9 cellular contexts compared by ENCODE assay signal in genomic region chr20:50187403-50188051, GRCh38. TPM values are rescaled to one million over a fixed set of nuclear protein-coding genes. Genes with fewer than 3 reads are reported as not detected.
DNase-seq lines count a peak whose midpoint lies in the region; TF ChIP-seq lines count a peak whose summit lies in the region.
"Had no signal": no experiment of that assay in that cellular context is flagged by ENCODE, and none has a peak within 500 bp of the region (broad histone marks: within the 10 kb centered on the region; RNA-seq: fewer than 3 reads in every experiment).

No MANE protein-coding gene starts in this region.

- H3K27ac ChIP-seq in adrenal gland: peak overlapping the region in 4 of 5 donors; percentile 17 to 100 (median 46)

- no peak for TF ChIP-seq CTCF in adrenal gland (IDR thresholded peaks at IDR 0.05)
- no peak for TF ChIP-seq CTCF in type B pancreatic cell (conservative IDR thresholded peaks at IDR 0.05)

- peaks cover 6% of the 10 kb centered on the region for H3K4me1 Mint-ChIP-seq in type B pancreatic cell (ENCODE audit: unreplicated experiment)
- peaks cover 3% of the 10 kb centered on the region for H3K4me1 Mint-ChIP-seq in activated T-cell treated with anti-CD3 and anti-CD28 coated beads, Interleukin-2, amount 50 U/mL, for 24 hours (ENCODE audit: low read depth)

- no peak for TF ChIP-seq POLR2A in adrenal gland (IDR thresholded peaks at IDR 0.05)

- H3K27me3 ChIP-seq in adrenal gland: no peaks in the 10 kb centered on the region

- DNase-seq in NCI-H82 (lab: John Stamatoyannopoulos, UW): peak; percentile 17
- DNase-seq in NCI-H82 treated with DMSO at 0.1 percent for 48 hours (lab: John Stamatoyannopoulos, UW; ENCODE audit: unreplicated experiment): no peak
- DNase-seq in adrenal gland: peak in 6 of 7 donors; percentile 53 to 71 (median 64)
- peak; percentile 84 for DNase-seq in iris pigment epithelial cell (ENCODE audit: low read depth)
- DNase-seq in type B pancreatic cell (ENCODE audit: extremely low spot score, unreplicated experiment): no peak
- DNase-seq in activated T-cell treated with anti-CD3 and anti-CD28 coated beads, Interleukin-2, amount 50 U/mL, for 24 hours: no peak
- no peak for DNase-seq in cerebellar nuclear complex (lab: John Stamatoyannopoulos, UW)
- no peak for DNase-seq in AG08396 (ENCODE audit: low spot score)
- DNase-seq: activated T-cell treated with anti-CD3 and anti-CD28 coated beads, Interleukin-2, amount 50 U/mL, for 72 hours had no signal

- intact Hi-C loops in adrenal gland (cut with DNase I): loop anchor here (2.0 to 10.0 kb wide), 5 partner anchors 275 to 567 kb away; no protein-coding TSS in a partner anchor

- no peak overlapping the region for H3K4me3 Mint-ChIP-seq in type B pancreatic cell
- H3K4me3 Mint-ChIP-seq in activated T-cell treated with anti-CD3 and anti-CD28 coated beads, Interleukin-2, amount 50 U/mL, for 24 hours: no peak overlapping the region
- H3K4me3 Mint-ChIP-seq: activated T-cell treated with anti-CD3 and anti-CD28 coated beads, Interleukin-2, amount 50 U/mL, for 72 hours had no signal

- H3K4me1 ChIP-seq in adrenal gland (replicated peaks in 1 of 2): peaks cover 10 to 11% of the 10 kb centered on the region in 2 donors

- H3K36me3 ChIP-seq in adrenal gland (replicated peaks in 1 of 2): peaks cover 0 to 4% of the 10 kb centered on the region in 2 donors

- WGBS in adrenal gland, 4 donors: 56 to 75% (median 62%) methylated on average over 6 to 12 of the region's 12 CpGs

- no peaks in the 10 kb centered on the region for H3K9me3 Mint-ChIP-seq in type B pancreatic cell
- H3K9me3 Mint-ChIP-seq in activated T-cell treated with anti-CD3 and anti-CD28 coated beads, Interleukin-2, amount 50 U/mL, for 24 hours: no peaks in the 10 kb centered on the region
- H3K9me3 Mint-ChIP-seq: activated T-cell treated with anti-CD3 and anti-CD28 coated beads, Interleukin-2, amount 50 U/mL, for 72 hours had no signal

- H3K9me3 ChIP-seq in adrenal gland (replicated peaks in 1 of 3): no peaks in the 10 kb centered on the region

- peaks cover 6% of the 10 kb centered on the region for H3K27me3 Mint-ChIP-seq in type B pancreatic cell
- peaks cover 25% of the 10 kb centered on the region for H3K27me3 Mint-ChIP-seq in activated T-cell treated with anti-CD3 and anti-CD28 coated beads, Interleukin-2, amount 50 U/mL, for 24 hours

- no peak overlapping the region for H3K4me3 ChIP-seq in adrenal gland

- H3K27ac Mint-ChIP-seq in type B pancreatic cell: peak overlapping the region; percentile 30
- no peak overlapping the region for H3K27ac Mint-ChIP-seq in activated T-cell treated with anti-CD3 and anti-CD28 coated beads, Interleukin-2, amount 50 U/mL, for 24 hours
- H3K27ac Mint-ChIP-seq: activated T-cell treated with anti-CD3 and anti-CD28 coated beads, Interleukin-2, amount 50 U/mL, for 72 hours had no signal

- no peaks in the 10 kb centered on the region for H3K36me3 Mint-ChIP-seq in type B pancreatic cell
- H3K36me3 Mint-ChIP-seq in activated T-cell treated with anti-CD3 and anti-CD28 coated beads, Interleukin-2, amount 50 U/mL, for 24 hours (ENCODE audit: low read depth): peaks cover 5% of the 10 kb centered on the region

RNA-seq across cellular contexts. Expression of gene CEBPB, which starts 3.1 kb away (rescaled TPM):
- total RNA-seq in adrenal gland (100 to 1,000 TPM; 148 to 272 (median 252) TPM), type B pancreatic cell (ENCODE audit: low replicate concordance) (23.0 and 54.1 TPM in 2 replicates)
- polyA plus RNA-seq in adrenal gland: 10 to 100 TPM; 31.0 to 74.7 (median 39.3) TPM

RNA-seq across cellular contexts. Expression of gene PEDS1, which starts 34.0 kb away (rescaled TPM):
- total RNA-seq in adrenal gland: 10 to 100 TPM; 18.7 to 39.1 (median 28.5) TPM
- 10 to 100 TPM; 29.4 to 32.6 (median 30.2) TPM for polyA plus RNA-seq in adrenal gland
- total RNA-seq in type B pancreatic cell (ENCODE audit: low replicate concordance): 29.9 and 42.9 TPM in 2 replicates

Comparison
In these comparisons a context has a peak if more than half of its experiments do, and no peak if none do; other contexts are left out.
1. DNase-seq: peak in NCI-H82 (single experiment), adrenal gland (6 of 7) and iris pigment epithelial cell (single experiment); none in NCI-H82 treated with DMSO at 0.1 percent for 48 hours (single experiment), type B pancreatic cell (single experiment), activated T-cell treated with anti-CD3 and anti-CD28 coated beads, Interleukin-2, amount 50 U/mL, for 24 hours (single experiment), cerebellar nuclear complex (0 of 2) and AG08396 (single experiment).